Comparison of ENCODE assay signal across 1 cellular context in genomic region chr21:45347712-45348477, GRCh38.
TF ChIP-seq lines count a peak whose summit lies in the region.

No MANE protein-coding gene starts in this region.

TF ChIP-seq in endothelial cell of umbilical vein, 7 proteins besides CTCF, POLR2A, EP300 and RAD21 (continued from another document):
- TF ChIP-seq EZH2 (IDR thresholded peaks at IDR 0.05; ENCODE audit: borderline replicate concordance, low read depth, low read length, severe bottlenecking) (no peak), MAX (IDR thresholded peaks at IDR 0.05; ENCODE audit: insufficient read depth, insufficient read length) (no peak), POLR2AphosphoS5 (IDR thresholded peaks at IDR 0.05; ENCODE audit: insufficient read depth, low read depth, low read length) (no peak)
